ENCODE assay signal across 16 cellular contexts in genomic region chr5:59789894-59790293, GRCh38.
DNase-seq lines count a peak whose midpoint lies in the region; ATAC-seq and TF ChIP-seq lines count a peak whose summit lies in the region.
"Had no signal": no experiment of that assay in that cellular context is flagged by ENCODE, and none has a peak within 500 bp of the region (broad histone marks: within the 10 kb centered on the region; RNA-seq: fewer than 3 reads in every experiment).

No MANE protein-coding gene starts in this region.

- H3K36me3 Mint-ChIP-seq in stimulated activated naive CD8-positive, alpha-beta T cell treated with anti-CD3 and anti-CD28 coated beads, Interleukin-15, Interleukin-2, amounts not matched to agents 100 ng/mL and 50 ng/mL, for 24 hours (ENCODE audit: low read depth) = no peaks in the 10 kb centered on the region
- no peaks in the 10 kb centered on the region for H3K36me3 Mint-ChIP-seq in activated T-helper 17 cell treated with anti-CD3 and anti-CD28 coated beads, Interleukin-2, amount 50 U/mL, for 72 hours (ENCODE audit: low read depth)
- H3K36me3 Mint-ChIP-seq: brain had no signal

- H3K27me3 ChIP-seq in mesendoderm (ENCODE audit: insufficient read depth, low read length, poor library complexity) (no peaks in the 10 kb centered on the region), uterus (no peaks in the 10 kb centered on the region)
- H3K27me3 ChIP-seq: BLaER1, vagina had no signal

- H3K56ac ChIP-seq in mesendoderm (ENCODE audit: low read length) = no peak overlapping the region

- H3K79me2 ChIP-seq in mesendoderm (ENCODE audit: control insufficient read depth, insufficient read depth, low read length) = no peaks in the 10 kb centered on the region

- no peak overlapping the region for H3K4me3 ChIP-seq in mesendoderm (ENCODE audit: low read length)
- no peak overlapping the region for H3K4me3 ChIP-seq in uterus
- H3K4me3 ChIP-seq: BLaER1, vagina had no signal

- ATAC-seq in stimulated activated naive CD8-positive, alpha-beta T cell treated with anti-CD3 and anti-CD28 coated beads, Interleukin-15, Interleukin-2, amounts not matched to agents 100 U/mL and 50 U/mL, for 24 hours = no peak
- peak; percentile 37 for ATAC-seq in activated T-helper 17 cell treated with anti-CD3 and anti-CD28 coated beads, Interleukin-2, amount 50 U/mL, for 72 hours (replicated peaks)
- no peak for ATAC-seq in HG03469 (IDR thresholded peaks at IDR 0.05; ENCODE audit: unreplicated experiment)

- peak overlapping the region; percentile 56 for H3K18ac ChIP-seq in mesendoderm (ENCODE audit: low read length)

- H3K9ac ChIP-seq in mesendoderm (ENCODE audit: low read length) = no peak overlapping the region
- H3K9ac ChIP-seq: BLaER1 had no signal

- no CpG with 5 or more reads among the region's 2 CpGs for WGBS in mesendoderm (ENCODE audit: extremely low coverage, insufficient coverage, low lambda C conversion rate)

- H3K27me3 Mint-ChIP-seq in stimulated activated naive CD8-positive, alpha-beta T cell treated with anti-CD3 and anti-CD28 coated beads, Interleukin-15, Interleukin-2, amounts not matched to agents 100 ng/mL and 50 ng/mL, for 24 hours = peaks cover 14% of the 10 kb centered on the region
- peaks cover 28% of the 10 kb centered on the region for H3K27me3 Mint-ChIP-seq in activated T-helper 17 cell treated with anti-CD3 and anti-CD28 coated beads, Interleukin-2, amount 50 U/mL, for 72 hours
- H3K27me3 Mint-ChIP-seq: brain had no signal

- no peak overlapping the region for H3K4ac ChIP-seq in mesendoderm (ENCODE audit: low read depth, low read length)

- H3K4me1 Mint-ChIP-seq in stimulated activated naive CD8-positive, alpha-beta T cell treated with anti-CD3 and anti-CD28 coated beads, Interleukin-15, Interleukin-2, amounts not matched to agents 100 ng/mL and 50 ng/mL, for 24 hours (ENCODE audit: low read depth) = peaks cover 28% of the 10 kb centered on the region
- peaks cover 6% of the 10 kb centered on the region for H3K4me1 Mint-ChIP-seq in activated T-helper 17 cell treated with anti-CD3 and anti-CD28 coated beads, Interleukin-2, amount 50 U/mL, for 72 hours

- H3K4me3 Mint-ChIP-seq in stimulated activated naive CD8-positive, alpha-beta T cell treated with anti-CD3 and anti-CD28 coated beads, Interleukin-15, Interleukin-2, amounts not matched to agents 100 ng/mL and 50 ng/mL, for 24 hours = peak overlapping the region; percentile 42
- peak overlapping the region; percentile 60 for H3K4me3 Mint-ChIP-seq in activated T-helper 17 cell treated with anti-CD3 and anti-CD28 coated beads, Interleukin-2, amount 50 U/mL, for 72 hours
- H3K4me3 Mint-ChIP-seq: brain had no signal

- H3K27ac ChIP-seq in mesendoderm (ENCODE audit: low read depth, low read length) = no peak overlapping the region
- peak overlapping the region; percentile 74 to 88 for H3K27ac ChIP-seq in uterus
- H3K27ac ChIP-seq: BLaER1 had no signal

- no peak overlapping the region for H4K5ac ChIP-seq in mesendoderm (ENCODE audit: low read length)

- no peaks in the 10 kb centered on the region for H3K9me3 Mint-ChIP-seq in stimulated activated naive CD8-positive, alpha-beta T cell treated with anti-CD3 and anti-CD28 coated beads, Interleukin-15, Interleukin-2, amounts not matched to agents 100 ng/mL and 50 ng/mL, for 24 hours
- H3K9me3 Mint-ChIP-seq in activated T-helper 17 cell treated with anti-CD3 and anti-CD28 coated beads, Interleukin-2, amount 50 U/mL, for 72 hours = no peaks in the 10 kb centered on the region
- H3K9me3 Mint-ChIP-seq: activated T-cell treated with anti-CD3 and anti-CD28 coated beads, Interleukin-2, amount 50 U/mL, for 4 hours; brain had no signal

- no peaks in the 10 kb centered on the region for H3K79me1 ChIP-seq in mesendoderm (ENCODE audit: low read length)

- H2BK120ac ChIP-seq in mesendoderm (ENCODE audit: low read depth, low read length) = no peak overlapping the region

- no peak overlapping the region for H3K23ac ChIP-seq in mesendoderm (ENCODE audit: low read length)

- H3K4me2 ChIP-seq in mesendoderm (ENCODE audit: low read length) = no peak overlapping the region
- H3K4me2 ChIP-seq: BLaER1 had no signal

- no peak for TF ChIP-seq CTCF in uterus (IDR thresholded peaks at IDR 0.05)

- peak overlapping the region; percentile 96 for H3K27ac Mint-ChIP-seq in stimulated activated naive CD8-positive, alpha-beta T cell treated with anti-CD3 and anti-CD28 coated beads, Interleukin-15, Interleukin-2, amounts not matched to agents 100 ng/mL and 50 ng/mL, for 24 hours
- H3K27ac Mint-ChIP-seq in activated T-helper 17 cell treated with anti-CD3 and anti-CD28 coated beads, Interleukin-2, amount 50 U/mL, for 72 hours = peak overlapping the region; percentile 84

- no peak for DNase-seq in stimulated activated naive CD8-positive, alpha-beta T cell treated with anti-CD3 and anti-CD28 coated beads, Interleukin-15, Interleukin-2, amounts not matched to agents 100 U/mL and 50 U/mL, for 24 hours
- DNase-seq in mesendoderm (no peak), uterus (no peak), occipital lobe (lab: John Stamatoyannopoulos, UW) (no peak)
- no peak for DNase-seq in stimulated activated naive CD4-positive, alpha-beta T cell treated with Interleukin-2 at 50 U/mL for 16 hours (lab: John Stamatoyannopoulos, UW)
- DNase-seq: activated T-cell treated with anti-CD3 and anti-CD28 coated beads, Interleukin-2, amount 50 U/mL, for 4 hours; effector CD4-positive, alpha-beta T cell; EL; NCI-H2081 treated with DMSO at 0.1 percent for 48 hours; NCI-H774 had no signal

- H4K8ac ChIP-seq in mesendoderm (ENCODE audit: low read depth, low read length) = no peak overlapping the region

- no peaks in the 10 kb centered on the region for H3K36me3 ChIP-seq in mesendoderm (ENCODE audit: control insufficient read depth, insufficient read depth, low read length)
- H3K36me3 ChIP-seq in uterus = no peaks in the 10 kb centered on the region
- H3K36me3 ChIP-seq: BLaER1, vagina had no signal

- intact Hi-C loops in uterus (cut with DNase I; ENCODE audit: low total_unique reads) = no loop called here

- H2BK5ac ChIP-seq in mesendoderm (ENCODE audit: low read length) = no peak overlapping the region

- H3K4me1 ChIP-seq in mesendoderm (ENCODE audit: control insufficient read depth, low read depth, low read length) (no peaks in the 10 kb centered on the region), uterus (peaks cover 0 to 7% of the 10 kb centered on the region in 2 donors)
- H3K4me1 ChIP-seq: BLaER1 had no signal

- TF ChIP-seq POLR2A in uterus (IDR thresholded peaks at IDR 0.05) = peak in 1 of 2 donors; percentile 9

- H2AK5ac ChIP-seq in mesendoderm (ENCODE audit: low read length) = no peak overlapping the region

- H3K9me3 ChIP-seq in uterus = no peaks in the 10 kb centered on the region
- H3K9me3 ChIP-seq: BLaER1, vagina had no signal

- no peak overlapping the region for H2BK15ac ChIP-seq in mesendoderm (replicated peaks; ENCODE audit: low read depth)
